In the genomic region with DNA sequence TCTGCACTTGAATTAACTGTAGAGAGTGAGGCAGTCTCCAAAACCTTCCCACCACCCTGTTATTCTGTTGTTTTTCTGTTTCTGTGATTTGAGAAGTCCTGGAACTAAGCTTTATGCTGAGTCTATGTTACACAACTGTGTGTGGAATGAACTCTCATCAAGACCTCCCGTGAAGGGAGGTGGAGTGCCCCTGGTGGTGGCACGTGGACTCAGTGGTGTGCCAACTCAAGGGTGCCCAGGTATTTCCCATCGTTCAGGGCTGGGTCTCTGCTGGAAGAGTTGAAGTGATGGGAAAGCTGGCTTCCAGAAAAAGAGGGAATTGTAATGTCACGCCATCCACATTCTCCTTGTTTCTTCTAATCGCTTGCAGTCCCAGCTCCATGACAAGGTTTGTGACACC, we compare ENCODE assay signal across 1 cellular context.
TF ChIP-seq lines count a peak whose summit lies in the region.

No MANE protein-coding gene starts in this region.

TF ChIP-seq in SK-N-SH, 30 proteins besides CTCF, POLR2A, EP300 and RAD21 (continued from another document):
- TF ChIP-seq RCOR1 (IDR thresholded peaks at IDR 0.05; ENCODE audit: low read length), result no peak
- TF ChIP-seq, protein P1, sequence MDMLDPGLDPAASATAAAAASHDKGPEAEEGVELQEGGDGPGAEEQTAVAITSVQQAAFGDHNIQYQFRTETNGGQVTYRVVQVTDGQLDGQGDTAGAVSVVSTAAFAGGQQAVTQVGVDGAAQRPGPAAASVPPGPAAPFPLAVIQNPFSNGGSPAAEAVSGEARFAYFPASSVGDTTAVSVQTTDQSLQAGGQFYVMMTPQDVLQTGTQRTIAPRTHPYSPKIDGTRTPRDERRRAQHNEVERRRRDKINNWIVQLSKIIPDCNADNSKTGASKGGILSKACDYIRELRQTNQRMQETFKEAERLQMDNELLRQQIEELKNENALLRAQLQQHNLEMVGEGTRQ (IDR thresholded peaks at IDR 0.05; ENCODE audit: borderline replicate concordance, low read depth, low read length), result no peak
- TF ChIP-seq, protein P2, sequence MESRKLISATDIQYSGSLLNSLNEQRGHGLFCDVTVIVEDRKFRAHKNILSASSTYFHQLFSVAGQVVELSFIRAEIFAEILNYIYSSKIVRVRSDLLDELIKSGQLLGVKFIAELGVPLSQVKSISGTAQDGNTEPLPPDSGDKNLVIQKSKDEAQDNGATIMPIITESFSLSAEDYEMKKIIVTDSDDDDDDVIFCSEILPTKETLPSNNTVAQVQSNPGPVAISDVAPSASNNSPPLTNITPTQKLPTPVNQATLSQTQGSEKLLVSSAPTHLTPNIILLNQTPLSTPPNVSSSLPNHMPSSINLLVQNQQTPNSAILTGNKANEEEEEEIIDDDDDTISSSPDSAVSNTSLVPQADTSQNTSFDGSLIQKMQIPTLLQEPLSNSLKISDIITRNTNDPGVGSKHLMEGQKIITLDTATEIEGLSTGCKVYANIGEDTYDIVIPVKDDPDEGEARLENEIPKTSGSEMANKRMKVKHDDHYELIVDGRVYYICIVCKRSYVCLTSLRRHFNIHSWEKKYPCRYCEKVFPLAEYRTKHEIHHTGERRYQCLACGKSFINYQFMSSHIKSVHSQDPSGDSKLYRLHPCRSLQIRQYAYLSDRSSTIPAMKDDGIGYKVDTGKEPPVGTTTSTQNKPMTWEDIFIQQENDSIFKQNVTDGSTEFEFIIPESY (IDR thresholded peaks at IDR 0.05; ENCODE audit: borderline replicate concordance, low read depth), result no peak
- TF ChIP-seq RFX5 (IDR thresholded peaks at IDR 0.05; ENCODE audit: low read length), result no peak
- no peak for TF ChIP-seq JUND (IDR thresholded peaks at IDR 0.05)
- no peak for TF ChIP-seq EZH2phosphoT487 (IDR thresholded peaks at IDR 0.05; ENCODE audit: borderline replicate concordance, low read depth)
- no peak for TF ChIP-seq SMC3 (IDR thresholded peaks at IDR 0.05; ENCODE audit: low read depth, low read length)
- TF ChIP-seq CHD2 (IDR thresholded peaks at IDR 0.05; ENCODE audit: low read length, partially characterized antibody), result no peak
- TF ChIP-seq GABPA (IDR thresholded peaks at IDR 0.05; ENCODE audit: low read depth), result no peak
- TF ChIP-seq FOXJ3 (CRISPR knock-in tag; IDR thresholded peaks at IDR 0.05), result no peak
- no peak for TF ChIP-seq ELF1 (IDR thresholded peaks at IDR 0.05)
- TF ChIP-seq TEAD4 (IDR thresholded peaks at IDR 0.05; ENCODE audit: borderline replicate concordance, insufficient read depth), result no peak
- TF ChIP-seq YY1 (IDR thresholded peaks at IDR 0.05; ENCODE audit: low read depth), result no peak
TF ChIP-seq in SK-N-SH: peak in this region for 0.
